In the genomic region with DNA sequence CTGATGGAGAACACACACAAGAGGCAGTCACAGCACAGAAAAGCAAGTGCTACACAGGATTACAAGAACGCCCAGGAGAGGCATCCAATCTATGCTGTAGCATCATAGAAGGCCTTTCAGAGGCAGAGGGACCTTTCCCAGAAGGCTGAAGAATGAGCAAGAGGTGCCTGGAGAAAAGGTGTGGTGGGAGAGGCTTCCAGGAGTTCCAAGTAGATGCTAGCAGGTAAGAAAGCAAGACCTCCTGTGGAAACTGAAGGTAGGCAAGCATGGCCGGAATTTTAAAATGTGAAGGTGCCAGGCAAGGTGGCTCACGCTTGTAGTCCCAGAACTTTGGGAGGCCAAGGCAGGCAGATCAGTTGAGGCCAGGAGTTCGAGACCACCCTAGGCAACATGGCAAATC, we compare ENCODE assay signal across 8 cellular contexts. TPM values are rescaled to one million over a fixed set of nuclear protein-coding genes. Genes with fewer than 3 reads are reported as not detected.
DNase-seq lines count a peak whose midpoint lies in the region; ATAC-seq lines count a peak whose summit lies in the region.

No MANE protein-coding gene starts in this region.

- H3K4me3 Mint-ChIP-seq in activated CD4-positive, alpha-beta T cell treated with anti-CD3 and anti-CD28 coated beads, Interleukin-2, amount 10 ng/mL, durations not matched to agents 7 days and 5 days = peak overlapping the region; percentile 96
- H3K4me3 Mint-ChIP-seq in T-helper 17 cell (peak overlapping the region; percentile 81), immature natural killer cell (peak overlapping the region; percentile 12 to 66 (median 54))

- H3K4me3 ChIP-seq in subcutaneous abdominal adipose tissue (ENCODE audit: low read depth in 1 of 5, low read length in 5 of 5) (peak overlapping the region; percentile 86 to 96 (median 90)), neuronal stem cell (ENCODE audit: low read length in 2 of 2) (no peak overlapping the region)

- no peak overlapping the region for H3K27ac Mint-ChIP-seq in activated CD4-positive, alpha-beta T cell treated with anti-CD3 and anti-CD28 coated beads, Interleukin-2, amount 10 ng/mL, durations not matched to agents 7 days and 5 days
- H3K27ac Mint-ChIP-seq in T-helper 17 cell = peak overlapping the region; percentile 95
- peak overlapping the region; percentile 14 to 92 (median 46) for H3K27ac Mint-ChIP-seq in immature natural killer cell

- H3K4ac ChIP-seq in neuronal stem cell (ENCODE audit: low read length) = no peak overlapping the region

- POLR2A ChIA-PET in activated CD4-positive, alpha-beta T cell treated with anti-CD3 and anti-CD28 coated beads, Interleukin-2, amount 10 ng/mL, durations not matched to agents 7 days and 5 days (lab: Charles Lee) = no interaction called here

- peaks cover 10% of the 10 kb centered on the region for H3K79me1 ChIP-seq in neuronal stem cell (ENCODE audit: low read depth, low read length)

- no peak overlapping the region for H2AFZ ChIP-seq in neuronal stem cell (ENCODE audit: low read length)

- H3K4me1 ChIP-seq in subcutaneous abdominal adipose tissue (ENCODE audit: control insufficient read depth in 5 of 5, insufficient read depth in 5 of 5, low read length in 5 of 5) (peaks cover 11 to 62% (median 55%) of the 10 kb centered on the region in 5 donors), neuronal stem cell (ENCODE audit: control insufficient read depth in 2 of 2, insufficient read depth in 1 of 2, low read depth in 1 of 2, low read length in 2 of 2) (peaks cover 4% of the 10 kb centered on the region in 2 donors)

- no peak for DNase-seq in activated CD4-positive, alpha-beta T cell treated with anti-CD3 and anti-CD28 coated beads, Interleukin-2, amount 10 ng/mL, durations not matched to agents 7 days and 5 days
- DNase-seq in activated CD4-positive, alpha-beta T cell treated with anti-CD3 and anti-CD28 coated beads for 4 hours = no peak
- DNase-seq in T-helper 17 cell = no peak
- DNase-seq in immature natural killer cell = no peak
- no peak for DNase-seq in neuronal stem cell (ENCODE audit: low spot score)
- no peak for DNase-seq in iPS-NIHi11 (ENCODE audit: low spot score)
- no peak for DNase-seq in NCI-H2081 treated with DMSO at 0.1 percent for 48 hours (lab: John Stamatoyannopoulos, UW)

- no peak overlapping the region for H2BK12ac ChIP-seq in neuronal stem cell (ENCODE audit: low read length)

- no peak overlapping the region for H4K8ac ChIP-seq in neuronal stem cell (ENCODE audit: low read depth, low read length)

- H2BK5ac ChIP-seq in neuronal stem cell (ENCODE audit: low read length) = no peak overlapping the region

- no peak overlapping the region for H3K23ac ChIP-seq in neuronal stem cell (ENCODE audit: low read depth, low read length, poor library complexity)

- no peak overlapping the region for H2AK5ac ChIP-seq in neuronal stem cell (ENCODE audit: low read depth, low read length)

- no peak overlapping the region for H3K14ac ChIP-seq in neuronal stem cell (ENCODE audit: low read length)

- no peak overlapping the region for H2BK120ac ChIP-seq in neuronal stem cell (ENCODE audit: low read depth, low read length)

- H3K4me1 Mint-ChIP-seq in activated CD4-positive, alpha-beta T cell treated with anti-CD3 and anti-CD28 coated beads, Interleukin-2, amount 10 ng/mL, durations not matched to agents 7 days and 5 days = peaks cover 77% of the 10 kb centered on the region
- H3K4me1 Mint-ChIP-seq in T-helper 17 cell = peaks cover 64% of the 10 kb centered on the region
- H3K4me1 Mint-ChIP-seq in immature natural killer cell = peaks cover 71 to 79% of the 10 kb centered on the region in 2 donors

- H3K27me3 ChIP-seq in subcutaneous abdominal adipose tissue (ENCODE audit: control insufficient read depth in 5 of 5, insufficient read depth in 4 of 5, low read length in 5 of 5) = no peaks in the 10 kb centered on the region
- H3K27me3 ChIP-seq in neuronal stem cell (ENCODE audit: control insufficient read depth in 3 of 3, insufficient read depth in 3 of 3, low read depth in 1 of 3, low read length in 3 of 3) = no peaks in the 10 kb centered on the region

- no peaks in the 10 kb centered on the region for H3K27me3 Mint-ChIP-seq in activated CD4-positive, alpha-beta T cell treated with anti-CD3 and anti-CD28 coated beads, Interleukin-2, amount 10 ng/mL, durations not matched to agents 7 days and 5 days
- H3K27me3 Mint-ChIP-seq in T-helper 17 cell = no peaks in the 10 kb centered on the region
- H3K27me3 Mint-ChIP-seq in immature natural killer cell (ENCODE audit: low read depth in 3 of 3) = peaks cover 0 to 3% (median 3%) of the 10 kb centered on the region in 3 donors

- no peak overlapping the region for H2BK15ac ChIP-seq in neuronal stem cell (ENCODE audit: low read length)

- H3K9me3 Mint-ChIP-seq in activated CD4-positive, alpha-beta T cell treated with anti-CD3 and anti-CD28 coated beads, Interleukin-2, amount 10 ng/mL, durations not matched to agents 7 days and 5 days = no peaks in the 10 kb centered on the region
- no peaks in the 10 kb centered on the region for H3K9me3 Mint-ChIP-seq in immature natural killer cell

- H3K36me3 ChIP-seq in subcutaneous abdominal adipose tissue (ENCODE audit: control insufficient read depth in 5 of 5, insufficient read depth in 5 of 5, low read length in 5 of 5) (peaks cover 0 to 5% (median 2%) of the 10 kb centered on the region in 5 donors), neuronal stem cell (replicated peaks in 1 of 2; ENCODE audit: control insufficient read depth in 2 of 2, insufficient read depth in 2 of 2, low read length in 2 of 2) (peaks cover 5 to 42% of the 10 kb centered on the region in 2 donors)

- H3K36me3 Mint-ChIP-seq in activated CD4-positive, alpha-beta T cell treated with anti-CD3 and anti-CD28 coated beads, Interleukin-2, amount 10 ng/mL, durations not matched to agents 7 days and 5 days (ENCODE audit: low read depth) = peaks cover 54% of the 10 kb centered on the region
- H3K36me3 Mint-ChIP-seq in T-helper 17 cell (ENCODE audit: low read depth) (peaks cover 10% of the 10 kb centered on the region), immature natural killer cell (no peaks in the 10 kb centered on the region)

- peak overlapping the region; percentile 89 for H3K27ac ChIP-seq in subcutaneous abdominal adipose tissue (ENCODE audit: low read depth, low read length)
- no peak overlapping the region for H3K27ac ChIP-seq in neuronal stem cell (replicated peaks; ENCODE audit: low read length)

- H4K91ac ChIP-seq in neuronal stem cell (ENCODE audit: low read depth, low read length, poor library complexity) = no peak overlapping the region

- CTCF ChIA-PET in activated CD4-positive, alpha-beta T cell treated with anti-CD3 and anti-CD28 coated beads, Interleukin-2, amount 10 ng/mL, durations not matched to agents 7 days and 5 days (lab: Charles Lee) = interaction anchor here (0.6 to 1.4 kb wide), 4 partner anchors 30 to 223 kb away, joined by 3 read pairs; no protein-coding TSS in a partner anchor

- H3K9me3 ChIP-seq in T-helper 17 cell (ENCODE audit: control insufficient read depth, low read length, poor library complexity, severe bottlenecking) (no peaks in the 10 kb centered on the region), subcutaneous abdominal adipose tissue (ENCODE audit: control insufficient read depth in 5 of 5, low read length in 5 of 5) (no peaks in the 10 kb centered on the region), neuronal stem cell (replicated peaks in 1 of 2; ENCODE audit: control insufficient read depth in 2 of 2, insufficient read depth in 1 of 2, low read depth in 1 of 2, low read length in 2 of 2) (peaks cover 0 to 2% of the 10 kb centered on the region in 2 donors)

- H3K4me2 ChIP-seq in neuronal stem cell (ENCODE audit: insufficient read depth, low read length, poor library complexity, severe bottlenecking) = no peak overlapping the region

- H3K18ac ChIP-seq in neuronal stem cell (ENCODE audit: low read length) = no peak overlapping the region

- WGBS in neuronal stem cell (ENCODE audit: extremely low coverage in 2 of 2, insufficient read length in 2 of 2, insufficient replicate concordance in 1 of 2), 2 donors = no CpG with 5 or more reads among the region's 4 CpGs

- ATAC-seq in T-helper 17 cell = no peak

- H3K9ac ChIP-seq in subcutaneous abdominal adipose tissue (ENCODE audit: low read length in 5 of 5) (peak overlapping the region; percentile 39 to 98 (median 92)), neuronal stem cell (ENCODE audit: low read depth, low read length, poor library complexity) (no peak overlapping the region)

RNA-seq across cellular contexts. Expression of a gene that starts 2.1 kb away (rescaled TPM):
- 10 to 100 TPM; 72.4 to 73.2 TPM for total RNA-seq in activated CD4-positive, alpha-beta T cell treated with anti-CD3 and anti-CD28 coated beads, Interleukin-2, amount 10 ng/mL, durations not matched to agents 7 days and 5 days
- 10 to 100 TPM; 72.3 to 72.7 TPM for total RNA-seq in T-helper 17 cell
- 10 to 100 TPM; 12.0 to 35.9 (median 14.5) TPM for polyA plus RNA-seq in immature natural killer cell
- 63.9 TPM for polyA plus RNA-seq in neuronal stem cell (2013, experiment 1 of 2)
- polyA plus RNA-seq in neuronal stem cell (2013, experiment 2 of 2) = 64.4 TPM

Comparison
In these comparisons a context has a peak if more than half of its experiments do, and no peak if none do; other contexts are left out.
1. H3K4me3 ChIP-seq: peak in subcutaneous abdominal adipose tissue (5 of 5); none in neuronal stem cell (0 of 2).
2. Peak in every context shown above with its lines, with median percentiles within 50 percentile points of each other: H3K4me3 Mint-ChIP-seq.